Comparison of ENCODE assay signal across 36 cellular contexts in the genomic region with DNA sequence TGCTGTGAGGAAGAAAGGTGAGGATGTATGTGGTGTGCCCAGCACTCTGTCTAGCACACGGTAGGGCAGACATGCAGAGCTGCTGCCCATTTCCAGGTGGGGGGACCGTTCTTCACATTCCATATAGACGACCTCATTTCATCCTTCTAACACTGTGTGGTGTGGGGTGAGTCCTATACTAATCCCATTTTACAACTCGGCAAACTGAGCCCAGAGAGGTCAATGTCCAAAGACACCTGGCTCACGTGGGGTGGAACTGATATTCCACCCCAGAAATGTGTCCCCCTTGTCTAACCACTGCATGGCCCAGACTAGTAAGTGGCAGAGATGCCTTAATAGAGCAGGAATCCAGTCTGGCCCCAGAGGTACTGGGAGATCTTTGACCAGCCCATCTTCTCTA.
"Had no signal": no experiment of that assay in that cellular context is flagged by ENCODE, and none has a peak within 500 bp of the region (broad histone marks: within the 10 kb centered on the region; RNA-seq: fewer than 3 reads in every experiment).

No MANE protein-coding gene starts in this region.

- H3K36me3 ChIP-seq: MG63 had no signal

- H3K9me3 ChIP-seq: MG63 had no signal

- H3K4me3 ChIP-seq: MG63 had no signal

- DNase-seq: Karpas-422, Kasumi-1, MG63, MM.1S, MV-4-11, NCI-H1048, NCI-H1092, NCI-H1092 treated with DMSO at 0.1 percent for 48 hours, NCI-H1105, NCI-H1105 treated with DMSO at 0.1 percent for 48 hours, NCI-H1417, NCI-H1417 treated with DMSO at 0.1 percent for 48 hours, NCI-H1436, NCI-H1436 treated with DMSO at 0.1 percent for 48 hours, NCI-H146, NCI-H1694, NCI-H1694 treated with DMSO at 0.1 percent for 48 hours, NCI-H187, NCI-H187 treated with DMSO at 0.1 percent for 48 hours, NCI-H1930, NCI-H2029, NCI-H2029 treated with DMSO at 0.1 percent for 48 hours, NCI-H2081, NCI-H2081 treated with DMSO at 0.1 percent for 48 hours, NCI-H2107, NCI-H2171, NCI-H2171 treated with DMSO at 0.1 percent for 48 hours, NCI-H2227 treated with DMSO at 0.1 percent for 48 hours, NCI-H226, NCI-H345, NCI-H446, NCI-H446 treated with DMSO at 0.1 percent for 48 hours, NCI-H510A, NCI-H510A treated with DMSO at 0.1 percent for 48 hours, NCI-H524, NCI-H524 treated with DMSO at 0.1 percent for 48 hours had no signal

- H3K27me3 ChIP-seq: MG63 had no signal
